ENCODE assay signal across 18 cellular contexts in genomic region chr2:84697895-84698294, GRCh38.
DNase-seq lines count a peak whose midpoint lies in the region; ATAC-seq and TF ChIP-seq lines count a peak whose summit lies in the region.
"Had no signal": no experiment of that assay in that cellular context is flagged by ENCODE, and none has a peak within 500 bp of the region (broad histone marks: within the 10 kb centered on the region; RNA-seq: fewer than 3 reads in every experiment).

No MANE protein-coding gene starts in this region.

- H3K27ac ChIP-seq in heart left ventricle (no peak overlapping the region), right cardiac atrium (ENCODE audit: low read length) (no peak overlapping the region), PC-9 (no peak overlapping the region)
- H3K27ac ChIP-seq: Peyer's patch had no signal

- no peak overlapping the region for H3K4me3 ChIP-seq in heart left ventricle
- H3K4me3 ChIP-seq in right cardiac atrium (ENCODE audit: low read length) = no peak overlapping the region
- no peak overlapping the region for H3K4me3 ChIP-seq in PC-9
- H3K4me3 ChIP-seq in retinal pigment epithelial cell (ENCODE audit: low read length) = no peak overlapping the region
- H3K4me3 ChIP-seq: Peyer's patch had no signal

- POLR2A ChIA-PET in PC-9 (lab: Charles Lee; ENCODE audit: unreplicated experiment) = no interaction called here

- intact Hi-C loops in heart left ventricle (cut with DNase I) = no loop called here
- intact Hi-C loops in right cardiac atrium (cut with DNase I) = no loop called here
- intact Hi-C loops in PC-9 (cut with micrococcal nuclease; ENCODE audit: unreplicated experiment) = no loop called here

- 38 to 48% (median 41%) methylated on average over 2 of the region's 2 CpGs for whole genome bisulfite sequencing in heart left ventricle, 4 donors
- whole genome bisulfite sequencing in right cardiac atrium = 61% methylated on average over 2 of the region's 2 CpGs

- no peak overlapping the region for H3K4me2 ChIP-seq in PC-9
- H3K4me2 ChIP-seq: SK-N-SH had no signal

- no peaks in the 10 kb centered on the region for H3K79me2 ChIP-seq in PC-9 (ENCODE audit: low read depth)

- TF ChIP-seq CTCF in heart left ventricle (IDR thresholded peaks at IDR 0.05) (no peak), PC-9 (conservative IDR thresholded peaks at IDR 0.05) (no peak), retinal pigment epithelial cell (conservative IDR thresholded peaks at IDR 0.05; ENCODE audit: low read depth, low read length) (no peak), GM10266 (IDR thresholded peaks at IDR 0.05; ENCODE audit: control insufficient read depth, insufficient read depth, low read depth, missing control alignments) (no peak)

- no TSS peak for BruUV-seq in PC-9 (replicated peaks; lab: Mats Ljungman, UMichigan)

- H3F3A ChIP-seq in PC-9 (ENCODE audit: insufficient read depth, low read depth) = no peaks in the 10 kb centered on the region

- H3K36me3 ChIP-seq in heart left ventricle = no peaks in the 10 kb centered on the region
- H3K36me3 ChIP-seq in PC-9 (ENCODE audit: low read depth) = no peaks in the 10 kb centered on the region
- H3K36me3 ChIP-seq: Peyer's patch had no signal

- CTCF ChIA-PET in PC-9 (lab: Charles Lee) = no interaction called here

- no peaks in the 10 kb centered on the region for H3K4me1 ChIP-seq in heart left ventricle
- H3K4me1 ChIP-seq in right cardiac atrium (ENCODE audit: control insufficient read depth, insufficient read depth, low read length) = no peaks in the 10 kb centered on the region
- no peaks in the 10 kb centered on the region for H3K4me1 ChIP-seq in PC-9 (replicated peaks; ENCODE audit: insufficient read depth)
- H3K4me1 ChIP-seq: Peyer's patch had no signal

- H3K27me3 ChIP-seq in heart left ventricle (no peaks in the 10 kb centered on the region), right cardiac atrium (ENCODE audit: control insufficient read depth, insufficient read depth) (no peaks in the 10 kb centered on the region), PC-9 (ENCODE audit: insufficient read depth, low read depth) (peaks cover 51% of the 10 kb centered on the region)
- H3K27me3 ChIP-seq: Peyer's patch had no signal

- H4K20me1 ChIP-seq in PC-9 (ENCODE audit: insufficient read depth) = no peaks in the 10 kb centered on the region

- peak in 1 of 5 donors; percentile 25 for DNase-seq in heart left ventricle
- DNase-seq in right cardiac atrium = no peak
- DNase-seq in PC-9 = no peak
- peak; percentile 4 for DNase-seq in glomerular visceral epithelial cell (ENCODE audit: extremely low spot score)
- peak; percentile 15 for DNase-seq in retinal pigment epithelial cell (ENCODE audit: low read depth)
- no peak for DNase-seq in RPMI8226
- DNase-seq in HCEC 1CT = no peak
- DNase-seq in GM10266 (ENCODE audit: extremely low spot score) = no peak
- DNase-seq: activated CD4-positive, alpha-beta T cell treated with anti-CD3 and anti-CD28 coated beads, Interleukin-2, amount 50 U/mL, for 4 hours; activated CD8-positive, alpha-beta memory T cell treated with anti-CD3 and anti-CD28 coated beads, Interleukin-2, amount 50 U/mL, for 48 hours; NCI-H2081 treated with DMSO at 0.1 percent for 48 hours; NCI-H510A; NK-92 treated with Interleukin-12 subunit alpha and Interleukin-12 subunit beta, amount 100 ng/mL, for 24 hours; nucleus accumbens; Peyer's patch; SK-N-SH; stimulated activated CD4-positive, alpha-beta T cell treated with anti-CD3 and anti-CD28 coated beads, Interleukin-12 subunit alpha, Interleukin-12 subunit beta, amount 100 ng/mL, for 4 hours; stimulated activated CD8-positive, alpha-beta memory T cell treated with anti-CD3 and anti-CD28 coated beads, Interleukin-4, amount 100 ng/mL, for 48 hours had no signal

- TF ChIP-seq POLR2A in heart left ventricle (IDR thresholded peaks at IDR 0.05) = no peak

- no peaks in the 10 kb centered on the region for H3K9me3 ChIP-seq in heart left ventricle
- no peaks in the 10 kb centered on the region for H3K9me3 ChIP-seq in right cardiac atrium (ENCODE audit: control insufficient read depth, low read length)
- no peaks in the 10 kb centered on the region for H3K9me3 ChIP-seq in PC-9 (ENCODE audit: insufficient read depth, low read depth)
- H3K9me3 ChIP-seq: SK-N-SH had no signal

- ATAC-seq in heart left ventricle (peak in 3 of 4 donors; percentile 80 to 91 (median 91)), right cardiac atrium (no peak)

- H3K9me2 ChIP-seq in PC-9 (ENCODE audit: insufficient read depth) = no peaks in the 10 kb centered on the region
- H3K9me2 ChIP-seq: SK-N-SH had no signal

- 0 out of 2 replicates have a peak overlapping the region, but pooled peaks have one; percentile 16 for H2AFZ ChIP-seq in PC-9

Comparison
In these comparisons a context has a peak if more than half of its experiments do, and no peak if none do; other contexts are left out.
1. ATAC-seq: peak in heart left ventricle (3 of 4); none in right cardiac atrium (0 of 2).
2. DNase-seq: peak in glomerular visceral epithelial cell (single experiment) and retinal pigment epithelial cell (single experiment); none in right cardiac atrium (0 of 3), PC-9 (0 of 2), RPMI8226 (single experiment), HCEC 1CT (single experiment) and GM10266 (single experiment).